Comparison of ENCODE assay signal across 8 cellular contexts in genomic region chr1:92029241-92029922, GRCh38. TPM values are rescaled to one million over a fixed set of nuclear protein-coding genes. Genes with fewer than 3 reads are reported as not detected.
DNase-seq lines count a peak whose midpoint lies in the region; ATAC-seq and TF ChIP-seq lines count a peak whose summit lies in the region.

No MANE protein-coding gene starts in this region.

- CTCF ChIA-PET in A673 (lab: Charles Lee), result no interaction called here
- CTCF ChIA-PET in mammary epithelial cell (lab: Charles Lee; ENCODE audit: low non-redundant PET), result no interaction called here

- no peak overlapping the region for H3K27ac ChIP-seq in A673 (ENCODE audit: low read depth, low read length, poor library complexity, severe bottlenecking)
- H3K27ac ChIP-seq in HUES6 (ENCODE audit: low read depth, low read length), result no peak overlapping the region
- H3K27ac ChIP-seq in mammary epithelial cell (ENCODE audit: insufficient read depth, low read depth, low read length), result no peak overlapping the region
- no peak overlapping the region for H3K27ac ChIP-seq in mesodermal cell (ENCODE audit: low read depth, low read length, severe bottlenecking)

- BruUV-seq in A673 (replicated peaks; lab: Mats Ljungman, UMichigan) (no TSS peak), mammary epithelial cell (replicated peaks; lab: Mats Ljungman, UMichigan) (no TSS peak)

- 79% methylated on average over 12 of the region's 31 CpGs for WGBS in mammary epithelial cell (ENCODE audit: low coverage, missing lambda C conversion rate)
- 39 to 58% methylated on average over 21 to 30 of the region's 31 CpGs for WGBS in mesodermal cell (ENCODE audit: insufficient coverage in 2 of 2), 2 experiments

- peak overlapping the region; percentile 67 for H3K4me3 ChIP-seq in A673 (ENCODE audit: low read depth, low read length, poor library complexity, severe bottlenecking)
- H3K4me3 ChIP-seq in HUES6 (ENCODE audit: low read depth, low read length), result peak overlapping the region; percentile 89
- H3K4me3 ChIP-seq in mammary epithelial cell (replicated peaks in 1 of 3; ENCODE audit: insufficient read depth in 1 of 3, low read depth in 2 of 3, low read length in 3 of 3), result peak overlapping the region in 2 of 3 experiments; percentile 47 to 60
- peak overlapping the region; percentile 62 for H3K4me3 ChIP-seq in mesodermal cell (ENCODE audit: extremely low read depth, insufficient read depth, low read length, poor library complexity, severe bottlenecking)

- TF ChIP-seq POLR2A in GM18505 (IDR thresholded peaks at IDR 0.05; ENCODE audit: borderline replicate concordance, extremely low read depth, insufficient read depth, insufficient read length), result no peak

- H3K36me3 ChIP-seq in A673 (ENCODE audit: insufficient read depth, low read length, poor library complexity, severe bottlenecking) (no peaks in the 10 kb centered on the region), HUES6 (ENCODE audit: control insufficient read depth, insufficient read depth, low read length) (no peaks in the 10 kb centered on the region), mammary epithelial cell (ENCODE audit: insufficient read depth, low read length) (no peaks in the 10 kb centered on the region), mesodermal cell (ENCODE audit: control insufficient read depth, insufficient read depth, low read length) (no peaks in the 10 kb centered on the region)

- dilution Hi-C loops in mammary epithelial cell (cut with HindIII; ENCODE audit: low sequenced_read_pairs), result no loop called here

- no peaks in the 10 kb centered on the region for H3K79me2 ChIP-seq in mammary epithelial cell (ENCODE audit: insufficient read depth, low read length)

- intact Hi-C loops in A673 (cut with micrococcal nuclease; ENCODE audit: unreplicated experiment), result no loop called here
- intact Hi-C loops in mammary epithelial cell (cut with micrococcal nuclease), result no loop called here

- no peaks in the 10 kb centered on the region for H4K20me1 ChIP-seq in mammary epithelial cell (ENCODE audit: insufficient read depth, low read length)

- peak overlapping the region; percentile 98 for H3K4me2 ChIP-seq in mammary epithelial cell (ENCODE audit: insufficient read depth, low read depth, low read length)

- POLR2A ChIA-PET in A673 (lab: Charles Lee; ENCODE audit: low non-redundant PET), result no interaction called here

- in situ Hi-C loops in mammary epithelial cell (cut with MboI; ENCODE audit: low sequenced_read_pairs in 2 of 2), result no loop called here

- H2AFZ ChIP-seq in mammary epithelial cell (ENCODE audit: low read depth, low read length), result peak overlapping the region; percentile 98

- no peak for ATAC-seq in GM19324 (IDR thresholded peaks at IDR 0.05; ENCODE audit: low FRiP score, unreplicated experiment)
- no peak for ATAC-seq in GM18505 (IDR thresholded peaks at IDR 0.05; ENCODE audit: unreplicated experiment)

- H3K4me1 ChIP-seq in A673 (ENCODE audit: insufficient read depth, low read length, poor library complexity, severe bottlenecking), result peaks cover 7% of the 10 kb centered on the region
- peaks cover 9% of the 10 kb centered on the region for H3K4me1 ChIP-seq in HUES6 (ENCODE audit: control insufficient read depth, insufficient read depth, low read length)
- peaks cover 19% of the 10 kb centered on the region for H3K4me1 ChIP-seq in mammary epithelial cell (ENCODE audit: insufficient read depth, low read length)
- H3K4me1 ChIP-seq in mesodermal cell (ENCODE audit: control insufficient read depth, insufficient read depth, low read length, poor library complexity, severe bottlenecking), result peaks cover 12% of the 10 kb centered on the region

- no peaks in the 10 kb centered on the region for H3K9me3 ChIP-seq in A673 (ENCODE audit: low read depth, low read length, poor library complexity, severe bottlenecking)
- H3K9me3 ChIP-seq in HUES6 (ENCODE audit: control insufficient read depth, insufficient read depth, low read depth, low read length), result peaks cover 2% of the 10 kb centered on the region; the same call in 1 of the 2 replicates
- no peaks in the 10 kb centered on the region for H3K9me3 ChIP-seq in mammary epithelial cell (replicated peaks; ENCODE audit: insufficient read depth, low read length)
- no peaks in the 10 kb centered on the region for H3K9me3 ChIP-seq in mesodermal cell (ENCODE audit: control insufficient read depth, low read length)

- no peak overlapping the region for H3K9ac ChIP-seq in HUES6 (ENCODE audit: low read length)
- no peak overlapping the region for H3K9ac ChIP-seq in mammary epithelial cell (ENCODE audit: insufficient read depth, low read length)

- TF ChIP-seq CTCF in A673 (conservative IDR thresholded peaks at IDR 0.05; ENCODE audit: low read depth, low read length), result no peak
- no peak for TF ChIP-seq CTCF in mammary epithelial cell (conservative IDR thresholded peaks at IDR 0.05 in 1 of 2, IDR thresholded peaks at IDR 0.05 in 1 of 2; ENCODE audit: extremely low read depth in 1 of 2, insufficient read depth in 1 of 2, low read depth in 1 of 2, low read length in 2 of 2)

- H3K27me3 ChIP-seq in A673 (replicated peaks; ENCODE audit: insufficient read depth, low read depth, low read length, poor library complexity) (no peaks in the 10 kb centered on the region), HUES6 (ENCODE audit: control insufficient read depth, insufficient read depth, low read length) (peaks cover 24% of the 10 kb centered on the region), mammary epithelial cell (ENCODE audit: insufficient read depth, low read length) (no peaks in the 10 kb centered on the region)

- DNase-seq in A673 (ENCODE audit: low spot score) (no peak), mammary epithelial cell (no peak), hippocampal formation (lab: John Stamatoyannopoulos, UW) (no peak), NOMO-1 treated with DMSO at 0.1 percent for 48 hours (lab: John Stamatoyannopoulos, UW; ENCODE audit: unreplicated experiment) (no peak)

RNA-seq across cellular contexts. Expression of gene EPHX4, which starts 0.4 kb away (rescaled TPM):
- 0.64 and 0.85 TPM in 2 replicates for total RNA-seq in A673 (2021)
- 1 to 10 TPM; 1.1 to 6.3 TPM for total RNA-seq in mammary epithelial cell
- 1.2 TPM for polyA plus RNA-seq in mammary epithelial cell
- polyA minus RNA-seq in mammary epithelial cell, result not detected
- 1.7 TPM for polyA plus RNA-seq in mesodermal cell (2013, experiment 1 of 2)
- polyA plus RNA-seq in mesodermal cell (2013, experiment 2 of 2), result 0.86 TPM

RNA-seq across cellular contexts. Expression of gene SETSIP, which starts 45.8 kb away (rescaled TPM):
- total RNA-seq in A673 (2021) (0.47 TPM in 1 of 2 replicates, not detected in the other), mammary epithelial cell (not detected)
- 0.12 TPM for polyA plus RNA-seq in mammary epithelial cell
- polyA minus RNA-seq in mammary epithelial cell, result not detected
- not detected for polyA plus RNA-seq in mesodermal cell (2013, experiment 1 of 2)
- not detected for polyA plus RNA-seq in mesodermal cell (2013, experiment 2 of 2)

RNA-seq across cellular contexts. Expression of gene BTBD8, which starts 50.8 kb away (rescaled TPM):
- total RNA-seq in A673 (2021), result 1.4 and 3.1 TPM in 2 replicates
- total RNA-seq in mammary epithelial cell, result 1 to 10 TPM; 2.3 to 4.8 TPM
- polyA plus RNA-seq in mammary epithelial cell, result 0.49 TPM
- 0.31 TPM for polyA minus RNA-seq in mammary epithelial cell
- polyA plus RNA-seq in mesodermal cell (2013, experiment 1 of 2), result 3.4 TPM
- polyA plus RNA-seq in mesodermal cell (2013, experiment 2 of 2), result 4.0 TPM
